Comparison of ENCODE assay signal across 33 cellular contexts in genomic region chr1:115076384-115076906, GRCh38. TPM values are rescaled to one million over a fixed set of nuclear protein-coding genes. Genes with fewer than 3 reads are reported as not detected.
A peak's percentile ranks its signal among the peaks of the same experiment; 100 is the strongest.
DNase-seq lines count a peak whose midpoint lies in the region; ATAC-seq and TF ChIP-seq lines count a peak whose summit lies in the region.
"Had no signal": no experiment of that assay in that cellular context is flagged by ENCODE, and none has a peak within 500 bp of the region (broad histone marks: within the 10 kb centered on the region; RNA-seq: fewer than 3 reads in every experiment).

No MANE protein-coding gene starts in this region.

- H3K4me1 Mint-ChIP-seq in progenitor cell of endocrine pancreas (ENCODE audit: low read depth), result peaks cover 3% of the 10 kb centered on the region

- H3K4me3 ChIP-seq in foreskin fibroblast (ENCODE audit: low read depth in 1 of 2, low read length in 2 of 2), result no peak overlapping the region
- no peak overlapping the region for H3K4me3 ChIP-seq in testis
- H3K4me3 ChIP-seq in effector memory CD4-positive, alpha-beta T cell (ENCODE audit: insufficient read depth, low read depth, low read length, poor library complexity, severe bottlenecking), result no peak overlapping the region
- H3K4me3 ChIP-seq: cardiac muscle cell, esophagus squamous epithelium, ovary, right atrium auricular region, SJSA1 had no signal

- peaks cover 7% of the 10 kb centered on the region for H3K4me1 ChIP-seq in testis
- H3K4me1 ChIP-seq in effector memory CD4-positive, alpha-beta T cell (ENCODE audit: control insufficient read depth, insufficient read depth, low read length, poor library complexity, severe bottlenecking), result peaks cover 11% of the 10 kb centered on the region

- H3K27ac ChIP-seq in testis, result no peak overlapping the region
- H3K27ac ChIP-seq in effector memory CD4-positive, alpha-beta T cell (ENCODE audit: insufficient read depth, low read length, poor library complexity, severe bottlenecking), result no peak overlapping the region
- H3K27ac ChIP-seq: ovary, right atrium auricular region, SJSA1 had no signal

- H3K36me3 ChIP-seq in testis (ENCODE audit: low read depth, missing control alignments), result no peaks in the 10 kb centered on the region
- no peaks in the 10 kb centered on the region for H3K36me3 ChIP-seq in effector memory CD4-positive, alpha-beta T cell (ENCODE audit: control insufficient read depth, insufficient read depth, low read length)
- H3K36me3 ChIP-seq: cardiac muscle cell, esophagus squamous epithelium, ovary, right atrium auricular region, SJSA1 had no signal

- no peak for TF ChIP-seq POLR2A in testis (IDR thresholded peaks at IDR 0.05)

- WGBS in testis, 2 donors, result 41 to 55% methylated on average over 4 of the region's 4 CpGs

- no peaks in the 10 kb centered on the region for H3K27me3 ChIP-seq in testis
- H3K27me3 ChIP-seq in effector memory CD4-positive, alpha-beta T cell (replicated peaks; ENCODE audit: control insufficient read depth, insufficient read depth, low read length, poor library complexity, severe bottlenecking), result no peaks in the 10 kb centered on the region
- H3K27me3 ChIP-seq: cardiac muscle cell, ovary, right atrium auricular region, SJSA1 had no signal

- intact Hi-C loops in testis (cut with DNase I; ENCODE audit: low total_unique reads), result no loop called here

- DNase-seq in GM04503 (ENCODE audit: low read depth) (peak; percentile 31), amniotic epithelial cell (ENCODE audit: low read depth) (peak; percentile 76), foreskin fibroblast (peak; percentile 12 to 37), testis (peak; percentile 77), progenitor cell of endocrine pancreas (ENCODE audit: low spot score, unreplicated experiment) (no peak), OCI-M1 (lab: John Stamatoyannopoulos, UW) (no peak)
- DNase-seq in effector memory CD4-positive, alpha-beta T cell, result no peak
- DNase-seq: activated CD4-positive, alpha-beta T cell treated with anti-CD3 and anti-CD28 coated beads, Interleukin-2, amount 50 U/mL, for 48 hours; activated naive CD4-positive, alpha-beta T cell treated with anti-CD3 and anti-CD28 coated beads for 36 hours; anterior cingulate cortex; cortex of kidney; esophagus squamous epithelium; left ventricle myocardium superior; midbrain; naive thymus-derived CD4-positive, alpha-beta T cell; NCI-H1092 treated with DMSO at 0.1 percent for 48 hours; NCI-H1930; NCI-H2227 treated with DMSO at 0.1 percent for 48 hours; ovary; RPMI8226; stimulated activated CD4-positive, alpha-beta T cell treated with anti-CD3 and anti-CD28 coated beads, Interleukin-2, amount 100 ng/mL, for 48 hours; substantia nigra had no signal

- H3K36me3 Mint-ChIP-seq in progenitor cell of endocrine pancreas (ENCODE audit: insufficient read depth), result peaks cover 2% of the 10 kb centered on the region
- H3K36me3 Mint-ChIP-seq: naive thymus-derived CD4-positive, alpha-beta T cell; stimulated activated effector memory CD8-positive, alpha-beta T cell treated with anti-CD3 and anti-CD28 coated beads, Interleukin-12 subunit alpha, Interleukin-12 subunit beta, amount 100 ng/mL, for 72 hours had no signal

- no peaks in the 10 kb centered on the region for H3K9me3 ChIP-seq in testis
- no peaks in the 10 kb centered on the region for H3K9me3 ChIP-seq in effector memory CD4-positive, alpha-beta T cell (ENCODE audit: control insufficient read depth, low read length)
- H3K9me3 ChIP-seq: esophagus squamous epithelium, ovary, right atrium auricular region, SJSA1 had no signal

- no peak overlapping the region for H3K27ac Mint-ChIP-seq in progenitor cell of endocrine pancreas
- H3K27ac Mint-ChIP-seq: activated naive CD4-positive, alpha-beta T cell treated with anti-CD3 and anti-CD28 coated beads for 36 hours; activated T-helper 1 cell treated with anti-CD3 and anti-CD28 coated beads, Interleukin-12 subunit alpha, Interleukin-12 subunit beta, Interleukin-2, Interleukin-4 antibody, amounts not matched to agents 30 ng/mL and 10 ng/mL and 1 ng/mL, durations not matched to agents 14 hours and 24 hours and 36 hours; stimulated activated effector memory CD8-positive, alpha-beta T cell treated with anti-CD3 and anti-CD28 coated beads, Interleukin-12 subunit alpha, Interleukin-12 subunit beta, amount 100 ng/mL, for 72 hours had no signal

- TF ChIP-seq CTCF in foreskin fibroblast (IDR thresholded peaks at IDR 0.05; ENCODE audit: low read depth, low read length) (no peak), testis (IDR thresholded peaks at IDR 0.05) (no peak), progenitor cell of endocrine pancreas (IDR thresholded peaks at IDR 0.05; ENCODE audit: unreplicated experiment) (no peak)

- no peaks in the 10 kb centered on the region for H3K9me3 Mint-ChIP-seq in progenitor cell of endocrine pancreas (ENCODE audit: low read depth)
- H3K9me3 Mint-ChIP-seq: activated naive CD4-positive, alpha-beta T cell treated with anti-CD3 and anti-CD28 coated beads for 36 hours; activated T-helper 1 cell treated with anti-CD3 and anti-CD28 coated beads, Interleukin-12 subunit alpha, Interleukin-12 subunit beta, Interleukin-2, Interleukin-4 antibody, amounts not matched to agents 30 ng/mL and 10 ng/mL and 1 ng/mL, durations not matched to agents 14 hours and 24 hours and 36 hours; CD14-positive monocyte; naive thymus-derived CD4-positive, alpha-beta T cell; stimulated activated effector memory CD8-positive, alpha-beta T cell treated with anti-CD3 and anti-CD28 coated beads, Interleukin-12 subunit alpha, Interleukin-12 subunit beta, amount 100 ng/mL, for 72 hours had no signal

- no peak overlapping the region for H3K4me3 Mint-ChIP-seq in progenitor cell of endocrine pancreas (ENCODE audit: low read depth)
- H3K4me3 Mint-ChIP-seq: activated naive CD4-positive, alpha-beta T cell treated with anti-CD3 and anti-CD28 coated beads for 36 hours; activated T-helper 1 cell treated with anti-CD3 and anti-CD28 coated beads, Interleukin-12 subunit alpha, Interleukin-12 subunit beta, Interleukin-2, Interleukin-4 antibody, amounts not matched to agents 30 ng/mL and 10 ng/mL and 1 ng/mL, durations not matched to agents 14 hours and 24 hours and 36 hours; CD14-positive monocyte; naive thymus-derived CD4-positive, alpha-beta T cell; stimulated activated effector memory CD8-positive, alpha-beta T cell treated with anti-CD3 and anti-CD28 coated beads, Interleukin-12 subunit alpha, Interleukin-12 subunit beta, amount 100 ng/mL, for 72 hours had no signal

- no peaks in the 10 kb centered on the region for H3K27me3 Mint-ChIP-seq in progenitor cell of endocrine pancreas

- ATAC-seq in GM18870 (IDR thresholded peaks at IDR 0.05; ENCODE audit: unreplicated experiment), result no peak
- ATAC-seq: left ventricle myocardium superior; naive thymus-derived CD4-positive, alpha-beta T cell; stimulated activated effector memory CD8-positive, alpha-beta T cell treated with anti-CD3 and anti-CD28 coated beads, Interleukin-12 subunit alpha, Interleukin-12 subunit beta, amount 100 ng/mL, for 72 hours had no signal

RNA-seq across cellular contexts. Expression of gene TSPAN2, which starts 12.9 kb away (rescaled TPM):
- total RNA-seq in testis (1 to 10 TPM; 1.0 to 1.2 TPM), progenitor cell of endocrine pancreas (22.5 and 27.2 TPM in 2 replicates)
- 6.0 TPM for polyA plus RNA-seq in testis (ENCODE audit: insufficient read depth, low read depth, low replicate concordance)

RNA-seq across cellular contexts. Expression of gene TSHB, which starts 46.8 kb away (rescaled TPM):
- total RNA-seq in testis (not detected), progenitor cell of endocrine pancreas (not detected in 2 replicates)
- not detected for polyA plus RNA-seq in testis (ENCODE audit: insufficient read depth, low read depth, low replicate concordance)
- total RNA-seq: activated naive CD4-positive, alpha-beta T cell treated with anti-CD3 and anti-CD28 coated beads for 36 hours; activated T-helper 1 cell treated with anti-CD3 and anti-CD28 coated beads, Interleukin-12 subunit alpha, Interleukin-12 subunit beta, Interleukin-2, Interleukin-4 antibody, amounts not matched to agents 30 ng/mL and 10 ng/mL and 1 ng/mL, durations not matched to agents 14 hours and 24 hours and 36 hours; cardiac muscle cell; Daoy; esophagus squamous epithelium; H1; left ventricle myocardium superior; naive thymus-derived CD4-positive, alpha-beta T cell; ovary; right atrium auricular region; SJSA1; T-helper 1 cell treated with Interleukin-12 subunit alpha and Interleukin-12 subunit beta and Interleukin-4 antibody, amounts not matched to agents 30 ng/mL and 1 ng/mL, for 36 hours; urinary bladder had no signal
- polyA plus RNA-seq: cardiac muscle cell; CD14-positive monocyte; H1; naive thymus-derived CD4-positive, alpha-beta T cell; ovary; urinary bladder had no signal

Comparison
In these comparisons a context has a peak if more than half of its experiments do, and no peak if none do; other contexts are left out.
1. DNase-seq: peak in GM04503 (single experiment), amniotic epithelial cell (single experiment), foreskin fibroblast (2 of 2) and testis (single experiment); none in progenitor cell of endocrine pancreas (single experiment), OCI-M1 (single experiment) and effector memory CD4-positive, alpha-beta T cell (0 of 3).
2. RNA of gene TSPAN2, which starts 12.9 kb away (total RNA-seq): 22.5 to 27.2 TPM in progenitor cell of endocrine pancreas; 1.0 to 1.2 TPM in testis; every median in the first group is over 10 times any median in the second.